Comparison of ENCODE assay signal across 1 cellular context in genomic region chr12:113238309-113238708, GRCh38.
TF ChIP-seq lines count a peak whose summit lies in the region.

No MANE protein-coding gene starts in this region.

TF ChIP-seq in endothelial cell of umbilical vein, 7 proteins besides CTCF, POLR2A, EP300 and RAD21 (continued from another document):
- no peak for TF ChIP-seq EZH2 (IDR thresholded peaks at IDR 0.05; ENCODE audit: borderline replicate concordance, low read depth, low read length, severe bottlenecking)
- TF ChIP-seq, protein P1, sequence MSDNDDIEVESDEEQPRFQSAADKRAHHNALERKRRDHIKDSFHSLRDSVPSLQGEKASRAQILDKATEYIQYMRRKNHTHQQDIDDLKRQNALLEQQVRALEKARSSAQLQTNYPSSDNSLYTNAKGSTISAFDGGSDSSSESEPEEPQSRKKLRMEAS (IDR thresholded peaks at IDR 0.05; ENCODE audit: insufficient read depth, insufficient read length): no peak
- TF ChIP-seq JUN (IDR thresholded peaks at IDR 0.05; ENCODE audit: borderline replicate concordance, insufficient read depth, insufficient read length, low read depth): no peak
- TF ChIP-seq MYC (IDR thresholded peaks at IDR 0.05; ENCODE audit: low read depth, low read length): no peak
